8 cellular contexts compared by ENCODE assay signal in genomic region chrX:48919360-48919821, GRCh38. TPM values are rescaled to one million over a fixed set of nuclear protein-coding genes. Genes with fewer than 3 reads are reported as not detected.
A peak's percentile ranks its signal among the peaks of the same experiment; 100 is the strongest.
DNase-seq lines count a peak whose midpoint lies in the region; ATAC-seq and TF ChIP-seq lines count a peak whose summit lies in the region.

No MANE protein-coding gene starts in this region.

- no peak for TF ChIP-seq CTCF in right atrium auricular region (IDR thresholded peaks at IDR 0.05)

- H3K27ac ChIP-seq in right atrium auricular region, result peak overlapping the region; percentile 70 to 87

- no peaks in the 10 kb centered on the region for H3K9me3 ChIP-seq in right atrium auricular region
- no peaks in the 10 kb centered on the region for H3K9me3 ChIP-seq in skeletal muscle satellite cell (replicated peaks; ENCODE audit: low read length)

- ATAC-seq in HG03378 (IDR thresholded peaks at IDR 0.05; ENCODE audit: unreplicated experiment) (peak; percentile 15), HG02852 (IDR thresholded peaks at IDR 0.05; ENCODE audit: unreplicated experiment) (no peak)

- peaks cover 22% of the 10 kb centered on the region for H3K36me3 ChIP-seq in right atrium auricular region
- peaks cover 9% of the 10 kb centered on the region for H3K36me3 ChIP-seq in skeletal muscle satellite cell (ENCODE audit: insufficient read depth, low read length)

- peak overlapping the region; percentile 84 for H3K4me2 ChIP-seq in skeletal muscle satellite cell (ENCODE audit: low read length)

- peak overlapping the region; percentile 20 for H3K9ac ChIP-seq in skeletal muscle satellite cell (ENCODE audit: low read depth, low read length)

- H3K27me3 ChIP-seq in right atrium auricular region (no peaks in the 10 kb centered on the region), skeletal muscle satellite cell (ENCODE audit: control insufficient read depth, insufficient read depth, low read length) (no peaks in the 10 kb centered on the region)

- peak overlapping the region; percentile 26 to 53 for H3K4me3 ChIP-seq in right atrium auricular region
- peak overlapping the region; percentile 71 for H3K4me3 ChIP-seq in skeletal muscle satellite cell (ENCODE audit: low read length)

- peak; percentile 26 for DNase-seq in COLO668 (lab: John Stamatoyannopoulos, UW; ENCODE audit: unreplicated experiment)
- DNase-seq in activated naive CD4-positive, alpha-beta T cell treated with Interleukin-2 at 50 U/mL for 16 hours, result peak; percentile 61
- no peak for DNase-seq in right atrium auricular region (ENCODE audit: low spot score)
- no peak for DNase-seq in glomerular visceral epithelial cell (ENCODE audit: extremely low spot score)
- no peak for DNase-seq in stimulated activated CD4-positive, alpha-beta T cell treated with anti-CD3 and anti-CD28 coated beads, Interleukin-2, amount 100 ng/mL, for 48 hours

- H3K4me1 ChIP-seq in right atrium auricular region (peaks cover 0 to 24% of the 10 kb centered on the region in 2 donors), skeletal muscle satellite cell (ENCODE audit: control insufficient read depth, insufficient read depth, low read length) (peaks cover 16% of the 10 kb centered on the region)

RNA-seq across cellular contexts. Expression of gene PIM2, which starts 0.6 kb away (rescaled TPM):
- 1 to 10 TPM; 5.4 to 9.1 TPM for total RNA-seq in right atrium auricular region
- 2.6 and 4.3 TPM in 2 replicates for total RNA-seq in skeletal muscle satellite cell (2012; rRNA removed)

RNA-seq across cellular contexts. Expression of gene SLC35A2, which starts 7.9 kb away (rescaled TPM):
- total RNA-seq in right atrium auricular region, result 10 to 100 TPM; 16.8 to 18.8 TPM
- 14.7 and 21.6 TPM in 2 replicates for total RNA-seq in skeletal muscle satellite cell (2012; rRNA removed)

RNA-seq across cellular contexts. Expression of gene PQBP1, which starts 21.7 kb away (rescaled TPM):
- 10 to 100 TPM; 44.4 to 66.7 TPM for total RNA-seq in right atrium auricular region
- 43.2 and 43.6 TPM in 2 replicates for total RNA-seq in skeletal muscle satellite cell (2012; rRNA removed)

RNA-seq across cellular contexts. Expression of gene TIMM17B, which starts 21.8 kb away (rescaled TPM):
- 10 to 100 TPM; 49.2 to 56.5 TPM for total RNA-seq in right atrium auricular region
- total RNA-seq in skeletal muscle satellite cell (2012; rRNA removed), result 27.5 and 28.9 TPM in 2 replicates

RNA-seq across cellular contexts. Expression of gene OTUD5, which starts 38.0 kb away (rescaled TPM):
- 10 to 100 TPM; 15.4 to 23.9 TPM for total RNA-seq in right atrium auricular region
- total RNA-seq in skeletal muscle satellite cell (2012; rRNA removed), result 25.3 and 29.1 TPM in 2 replicates

Comparison
In these comparisons a context has a peak if more than half of its experiments do, and no peak if none do; other contexts are left out.
1. DNase-seq: peak in COLO668 (single experiment) and activated naive CD4-positive, alpha-beta T cell treated with Interleukin-2 at 50 U/mL for 16 hours (single experiment); none in right atrium auricular region (single experiment), glomerular visceral epithelial cell (single experiment) and stimulated activated CD4-positive, alpha-beta T cell treated with anti-CD3 and anti-CD28 coated beads, Interleukin-2, amount 100 ng/mL, for 48 hours (0 of 2).